ENCODE assay signal across 14 cellular contexts in genomic region chr3:114650808-114651207, GRCh38.
DNase-seq lines count a peak whose midpoint lies in the region; ATAC-seq and TF ChIP-seq lines count a peak whose summit lies in the region.
"Had no signal": no experiment of that assay in that cellular context is flagged by ENCODE, and none has a peak within 500 bp of the region (broad histone marks: within the 10 kb centered on the region; RNA-seq: fewer than 3 reads in every experiment).

No MANE protein-coding gene starts in this region.

- H3K4me3 Mint-ChIP-seq in neural progenitor cell: no peak overlapping the region
- H3K4me3 Mint-ChIP-seq: H9, nephron progenitor cell had no signal

- no peaks in the 10 kb centered on the region for H3K9me3 ChIP-seq in neural progenitor cell (ENCODE audit: low read depth)
- H3K9me3 ChIP-seq: upper lobe of right lung had no signal

- H3K36me3 ChIP-seq in neural progenitor cell: no peaks in the 10 kb centered on the region
- H3K36me3 ChIP-seq: upper lobe of right lung had no signal

- H4K20me1 ChIP-seq in neural progenitor cell (ENCODE audit: low read depth): no peaks in the 10 kb centered on the region

- peak; percentile 68 for DNase-seq in DMS 273 treated with DMSO at 0.1 percent for 48 hours (lab: John Stamatoyannopoulos, UW)
- DNase-seq in NCI-H226: peak; percentile 78
- DNase-seq in epithelial cell of esophagus (ENCODE audit: low read depth): peak; percentile 29
- DNase-seq in neural progenitor cell (ENCODE audit: low spot score): no peak
- no peak for DNase-seq in left colon
- no peak for DNase-seq in SHP77 (lab: John Stamatoyannopoulos, UW)
- DNase-seq: activated CD4-positive, alpha-beta T cell treated with anti-CD3 and anti-CD28 coated beads for 48 hours; amygdala; H9; NCI-H146; nephron progenitor cell; upper lobe of right lung had no signal

- H3K27me3 ChIP-seq in neural progenitor cell: no peaks in the 10 kb centered on the region
- H3K27me3 ChIP-seq: upper lobe of right lung had no signal

- no peak overlapping the region for H2AFZ ChIP-seq in neural progenitor cell (replicated peaks)

- no peak overlapping the region for H3K4me2 ChIP-seq in neural progenitor cell

- peaks cover 3% of the 10 kb centered on the region for H3K9me3 Mint-ChIP-seq in neural progenitor cell
- H3K9me3 Mint-ChIP-seq: H9 had no signal

- peaks cover 6% of the 10 kb centered on the region for H3K4me1 ChIP-seq in neural progenitor cell

- ATAC-seq in GM21723 (IDR thresholded peaks at IDR 0.05; ENCODE audit: unreplicated experiment): no peak
- no peak for ATAC-seq in left colon
- ATAC-seq in HG02610 (IDR thresholded peaks at IDR 0.05; ENCODE audit: unreplicated experiment): no peak
- ATAC-seq: upper lobe of right lung had no signal

- intact Hi-C loops in left colon (cut with DNase I, micrococcal nuclease): no loop called here

- H3K27ac Mint-ChIP-seq in neural progenitor cell: peak overlapping the region; percentile 30
- H3K27ac Mint-ChIP-seq: H9 had no signal

- H3F3A ChIP-seq in neural progenitor cell (ENCODE audit: low read depth): no peaks in the 10 kb centered on the region

- peaks cover 11% of the 10 kb centered on the region for H3K4me1 Mint-ChIP-seq in neural progenitor cell
- H3K4me1 Mint-ChIP-seq: H9, nephron progenitor cell had no signal

- H3K9ac ChIP-seq in neural progenitor cell: no peak overlapping the region

- no peak overlapping the region for H3K4me3 ChIP-seq in epithelial cell of esophagus (ENCODE audit: low read length)
- H3K4me3 ChIP-seq in neural progenitor cell: no peak overlapping the region
- H3K4me3 ChIP-seq: upper lobe of right lung had no signal

- H3K36me3 Mint-ChIP-seq in neural progenitor cell: peaks cover 2% of the 10 kb centered on the region

- no peak overlapping the region for H3K27ac ChIP-seq in neural progenitor cell
- H3K27ac ChIP-seq: upper lobe of right lung had no signal

- H3K79me2 ChIP-seq in neural progenitor cell (ENCODE audit: low read depth): no peaks in the 10 kb centered on the region

- TF ChIP-seq CTCF in epithelial cell of esophagus (IDR thresholded peaks at IDR 0.05; ENCODE audit: insufficient read depth, low read depth, low read length, missing control alignments): no peak
- no peak for TF ChIP-seq CTCF in neural progenitor cell (IDR thresholded peaks at IDR 0.05)

- H3K27me3 Mint-ChIP-seq in neural progenitor cell (ENCODE audit: insufficient read depth, low read depth): peaks cover 3% of the 10 kb centered on the region

Comparison
In these comparisons a context has a peak if more than half of its experiments do, and no peak if none do; other contexts are left out.
1. DNase-seq: peak in DMS 273 treated with DMSO at 0.1 percent for 48 hours (single experiment), NCI-H226 (single experiment) and epithelial cell of esophagus (single experiment); none in neural progenitor cell (single experiment), left colon (0 of 2) and SHP77 (0 of 2).